Comparison of ENCODE assay signal across 8 cellular contexts in genomic region chr3:28667646-28668376, GRCh38.
DNase-seq lines count a peak whose midpoint lies in the region; ATAC-seq and TF ChIP-seq lines count a peak whose summit lies in the region.

No MANE protein-coding gene starts in this region.

- ATAC-seq in GM18505 (IDR thresholded peaks at IDR 0.05; ENCODE audit: unreplicated experiment): peak; percentile 95
- peak; percentile 95 for ATAC-seq in HG02870 (IDR thresholded peaks at IDR 0.05; ENCODE audit: unreplicated experiment)
- ATAC-seq in central memory CD8-positive, alpha-beta T cell (replicated peaks; ENCODE audit: extremely low read depth, poor library complexity, severe bottlenecking): peak; percentile 58
- ATAC-seq in left lobe of liver: peak; percentile 94

- H3K4me1 Mint-ChIP-seq in central memory CD8-positive, alpha-beta T cell: no peaks in the 10 kb centered on the region

- POLR2A ChIA-PET in AG04450 (lab: Yijun Ruan, JAX): no interaction called here

- H3K27me3 Mint-ChIP-seq in central memory CD8-positive, alpha-beta T cell: peaks cover 44% of the 10 kb centered on the region

- no peaks in the 10 kb centered on the region for H3K36me3 Mint-ChIP-seq in central memory CD8-positive, alpha-beta T cell (ENCODE audit: insufficient read depth)

- H3K9me3 Mint-ChIP-seq in central memory CD8-positive, alpha-beta T cell: no peaks in the 10 kb centered on the region

- peak; percentile 82 for TF ChIP-seq CTCF in AG04450 (IDR thresholded peaks at IDR 0.05; ENCODE audit: low read depth, low read length)

- no peaks in the 10 kb centered on the region for H3K9me3 ChIP-seq in AG04450 (ENCODE audit: control insufficient read depth, insufficient read depth, low read length)

- H3K27ac Mint-ChIP-seq in central memory CD8-positive, alpha-beta T cell (ENCODE audit: low read depth): no peak overlapping the region

- no peak for TF ChIP-seq POLR2A in GM18505 (IDR thresholded peaks at IDR 0.05; ENCODE audit: borderline replicate concordance, extremely low read depth, insufficient read depth, insufficient read length)

- H3K27ac ChIP-seq in AG04450 (ENCODE audit: low read depth, low read length): no peak overlapping the region

- H3K4me3 Mint-ChIP-seq in central memory CD8-positive, alpha-beta T cell: no peak overlapping the region

- DNase-seq in AG04450 (ENCODE audit: low read depth, low spot score): peak; percentile 36
- DNase-seq in NCI-H1105 treated with DMSO at 0.1 percent for 48 hours (lab: John Stamatoyannopoulos, UW): peak; percentile 49
- peak; percentile 15 for DNase-seq in T-helper 9 cell
- no peak for DNase-seq in central memory CD8-positive, alpha-beta T cell (ENCODE audit: low spot score in 2 of 2)
- peak; percentile 74 for DNase-seq in left lobe of liver (ENCODE audit: low spot score)
- DNase-seq in stimulated activated CD4-positive, alpha-beta T cell treated with anti-CD3 and anti-CD28 coated beads, TNF-alpha, amount 100 ng/mL, for 24 hours (ENCODE audit: low read depth in 3 of 3): peak; percentile 10 to 48 (median 12)

- peaks cover 2% of the 10 kb centered on the region for H3K27me3 ChIP-seq in AG04450 (ENCODE audit: control insufficient read depth, insufficient read depth, low read length)

- CTCF ChIA-PET in AG04450 (lab: Charles Lee): interaction anchor here (0.5 to 3.0 kb wide), 48 partner anchors 9 to 1531 kb away, joined by 3 to 35 read pairs (median 4); partner anchors contain the start of gene RBMS3

- H3K4me3 ChIP-seq in AG04450 (ENCODE audit: low read depth, low read length): no peak overlapping the region

Comparison
In these comparisons a context has a peak if more than half of its experiments do, and no peak if none do; other contexts are left out.
1. DNase-seq: peak in AG04450 (single experiment), NCI-H1105 treated with DMSO at 0.1 percent for 48 hours (single experiment), T-helper 9 cell (single experiment), left lobe of liver (single experiment) and stimulated activated CD4-positive, alpha-beta T cell treated with anti-CD3 and anti-CD28 coated beads, TNF-alpha, amount 100 ng/mL, for 24 hours (3 of 3); none in central memory CD8-positive, alpha-beta T cell (0 of 2).
2. Peak in every context shown above with its lines, with median percentiles within 50 percentile points of each other: ATAC-seq.